2 cellular contexts compared by ENCODE assay signal in the genomic region with DNA sequence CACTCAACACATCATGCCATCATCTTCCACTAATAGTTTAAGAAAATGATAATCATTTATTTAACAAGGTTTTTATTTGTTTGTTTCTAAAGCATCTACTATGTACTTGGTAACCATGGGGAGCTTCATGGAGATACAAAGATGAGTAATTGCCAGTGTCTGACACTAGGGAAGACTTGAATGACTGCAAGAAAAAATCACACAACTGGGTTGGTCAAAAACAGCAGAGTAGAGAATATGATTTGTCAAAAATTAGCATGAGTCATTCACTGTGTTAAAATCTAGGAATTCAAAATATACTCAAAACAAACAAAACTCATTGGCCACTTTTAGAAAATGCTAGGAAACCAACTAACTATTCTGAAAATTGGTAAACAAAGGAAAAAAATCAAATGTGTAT.
TF ChIP-seq lines count a peak whose summit lies in the region.

No MANE protein-coding gene starts in this region.

TF ChIP-seq in endothelial cell of umbilical vein, 7 proteins besides CTCF, POLR2A, EP300 and RAD21:
- TF ChIP-seq GATA2 (IDR thresholded peaks at IDR 0.05; ENCODE audit: insufficient read depth, insufficient read length, low read depth, low read length) (no peak), FOS (IDR thresholded peaks at IDR 0.05; ENCODE audit: borderline replicate concordance, insufficient read depth, low read length) (peak; percentile 12)

TF ChIP-seq in GM12891, 5 proteins besides CTCF, POLR2A, EP300 and RAD21 (continued from another document):
- TF ChIP-seq PAX5 (IDR thresholded peaks at IDR 0.05; ENCODE audit: insufficient read depth, low read length, severe bottlenecking) (no peak), POLR2AphosphoS5 (IDR thresholded peaks at IDR 0.05; ENCODE audit: low read depth, low read length) (no peak), TAF1 (IDR thresholded peaks at IDR 0.05; ENCODE audit: low read depth, low read length) (no peak)
TF ChIP-seq in GM12891: peak in this region for 0.
